ENCODE assay signal across 1 cellular context in the genomic region with DNA sequence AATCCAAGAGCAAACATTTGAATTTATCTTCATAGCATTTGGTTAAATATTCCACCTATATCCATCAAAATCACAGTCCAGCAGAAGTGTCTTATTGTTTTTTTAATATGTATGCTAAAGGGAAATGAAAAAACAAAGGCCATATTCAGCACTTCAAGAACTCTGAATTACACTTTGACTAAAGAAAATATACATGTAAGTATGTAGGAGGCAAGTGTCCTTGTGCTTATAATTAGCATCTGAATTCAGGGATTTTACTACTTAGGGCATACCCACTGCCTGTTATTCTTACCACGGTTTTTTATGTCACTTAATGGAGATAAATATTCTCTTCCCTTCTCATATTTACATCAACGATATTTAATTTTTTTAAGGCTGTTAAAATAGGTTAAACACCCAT.
TF ChIP-seq lines count a peak whose summit lies in the region.

No MANE protein-coding gene starts in this region.

TF ChIP-seq in WTC11, 78 proteins besides CTCF, POLR2A, EP300 and RAD21 (continued from another document):
- TF ChIP-seq, protein P1, sequence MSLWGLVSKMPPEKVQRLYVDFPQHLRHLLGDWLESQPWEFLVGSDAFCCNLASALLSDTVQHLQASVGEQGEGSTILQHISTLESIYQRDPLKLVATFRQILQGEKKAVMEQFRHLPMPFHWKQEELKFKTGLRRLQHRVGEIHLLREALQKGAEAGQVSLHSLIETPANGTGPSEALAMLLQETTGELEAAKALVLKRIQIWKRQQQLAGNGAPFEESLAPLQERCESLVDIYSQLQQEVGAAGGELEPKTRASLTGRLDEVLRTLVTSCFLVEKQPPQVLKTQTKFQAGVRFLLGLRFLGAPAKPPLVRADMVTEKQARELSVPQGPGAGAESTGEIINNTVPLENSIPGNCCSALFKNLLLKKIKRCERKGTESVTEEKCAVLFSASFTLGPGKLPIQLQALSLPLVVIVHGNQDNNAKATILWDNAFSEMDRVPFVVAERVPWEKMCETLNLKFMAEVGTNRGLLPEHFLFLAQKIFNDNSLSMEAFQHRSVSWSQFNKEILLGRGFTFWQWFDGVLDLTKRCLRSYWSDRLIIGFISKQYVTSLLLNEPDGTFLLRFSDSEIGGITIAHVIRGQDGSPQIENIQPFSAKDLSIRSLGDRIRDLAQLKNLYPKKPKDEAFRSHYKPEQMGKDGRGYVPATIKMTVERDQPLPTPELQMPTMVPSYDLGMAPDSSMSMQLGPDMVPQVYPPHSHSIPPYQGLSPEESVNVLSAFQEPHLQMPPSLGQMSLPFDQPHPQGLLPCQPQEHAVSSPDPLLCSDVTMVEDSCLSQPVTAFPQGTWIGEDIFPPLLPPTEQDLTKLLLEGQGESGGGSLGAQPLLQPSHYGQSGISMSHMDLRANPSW (CRISPR knock-in tag; conservative IDR thresholded peaks at IDR 0.05; ENCODE audit: low read depth): no peak
